In the genomic region with DNA sequence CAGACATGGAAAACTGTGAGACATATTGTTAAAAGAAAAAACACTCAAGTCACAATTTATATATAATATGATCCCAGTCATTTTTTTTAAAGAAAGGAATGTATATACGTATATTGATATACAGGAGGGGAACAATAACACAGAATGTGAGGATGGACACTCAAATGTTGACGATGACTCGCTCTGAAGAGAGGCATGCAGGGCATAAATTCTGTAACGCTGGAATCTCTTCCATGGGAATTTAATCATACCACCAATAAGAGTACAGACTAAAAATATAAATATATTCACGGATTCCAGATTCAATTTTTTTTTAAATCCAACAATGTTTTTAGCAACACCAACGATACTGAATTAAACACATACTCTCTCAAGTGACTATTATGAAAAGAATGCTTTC, we compare ENCODE assay signal across 1 cellular context.
TF ChIP-seq lines count a peak whose summit lies in the region.

No MANE protein-coding gene starts in this region.

TF ChIP-seq in IMR-90, 13 proteins besides CTCF, POLR2A, EP300 and RAD21:
- no peak for TF ChIP-seq RCOR1 (IDR thresholded peaks at IDR 0.05; ENCODE audit: insufficient replicate concordance, low read length)
- TF ChIP-seq, protein P1, sequence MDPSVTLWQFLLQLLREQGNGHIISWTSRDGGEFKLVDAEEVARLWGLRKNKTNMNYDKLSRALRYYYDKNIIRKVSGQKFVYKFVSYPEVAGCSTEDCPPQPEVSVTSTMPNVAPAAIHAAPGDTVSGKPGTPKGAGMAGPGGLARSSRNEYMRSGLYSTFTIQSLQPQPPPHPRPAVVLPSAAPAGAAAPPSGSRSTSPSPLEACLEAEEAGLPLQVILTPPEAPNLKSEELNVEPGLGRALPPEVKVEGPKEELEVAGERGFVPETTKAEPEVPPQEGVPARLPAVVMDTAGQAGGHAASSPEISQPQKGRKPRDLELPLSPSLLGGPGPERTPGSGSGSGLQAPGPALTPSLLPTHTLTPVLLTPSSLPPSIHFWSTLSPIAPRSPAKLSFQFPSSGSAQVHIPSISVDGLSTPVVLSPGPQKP (IDR thresholded peaks at IDR 0.05; ENCODE audit: borderline replicate concordance, low read depth, low read length): no peak
- no peak for TF ChIP-seq SMC3 (IDR thresholded peaks at IDR 0.05; ENCODE audit: low read depth, low read length)
- TF ChIP-seq MAZ (IDR thresholded peaks at IDR 0.05; ENCODE audit: borderline replicate concordance, low read depth, low read length): no peak
- no peak for TF ChIP-seq RFX5 (IDR thresholded peaks at IDR 0.05; ENCODE audit: low read depth, low read length)
- TF ChIP-seq CHD1 (IDR thresholded peaks at IDR 0.05; ENCODE audit: low read depth, low read length): no peak
- no peak for TF ChIP-seq FOS (IDR thresholded peaks at IDR 0.05; ENCODE audit: low read depth, low read length)
- TF ChIP-seq CEBPB (IDR thresholded peaks at IDR 0.05; ENCODE audit: low read depth, low read length): no peak
- no peak for TF ChIP-seq NFE2L2 (IDR thresholded peaks at IDR 0.05; ENCODE audit: low read depth, low read length)
- no peak for TF ChIP-seq BHLHE40 (IDR thresholded peaks at IDR 0.05; ENCODE audit: low read depth, low read length)
- TF ChIP-seq, protein P2, sequence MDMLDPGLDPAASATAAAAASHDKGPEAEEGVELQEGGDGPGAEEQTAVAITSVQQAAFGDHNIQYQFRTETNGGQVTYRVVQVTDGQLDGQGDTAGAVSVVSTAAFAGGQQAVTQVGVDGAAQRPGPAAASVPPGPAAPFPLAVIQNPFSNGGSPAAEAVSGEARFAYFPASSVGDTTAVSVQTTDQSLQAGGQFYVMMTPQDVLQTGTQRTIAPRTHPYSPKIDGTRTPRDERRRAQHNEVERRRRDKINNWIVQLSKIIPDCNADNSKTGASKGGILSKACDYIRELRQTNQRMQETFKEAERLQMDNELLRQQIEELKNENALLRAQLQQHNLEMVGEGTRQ (IDR thresholded peaks at IDR 0.05; ENCODE audit: low read depth, low read length): no peak
- no peak for TF ChIP-seq MAFK (IDR thresholded peaks at IDR 0.05; ENCODE audit: low read depth, low read length)
- no peak for TF ChIP-seq MXI1 (IDR thresholded peaks at IDR 0.05; ENCODE audit: borderline replicate concordance, low read depth, low read length)
